In genomic region chr17:41328207-41328606, GRCh38 we compare ENCODE assay signal across 2 cellular contexts.
TF ChIP-seq lines count a peak whose summit lies in the region.

No MANE protein-coding gene starts in this region.

TF ChIP-seq in HCT116, 20 proteins besides CTCF, POLR2A, EP300 and RAD21:
- TF ChIP-seq SP1 (IDR thresholded peaks at IDR 0.05; ENCODE audit: low read depth): no peak
- TF ChIP-seq SRF (IDR thresholded peaks at IDR 0.05; ENCODE audit: low read depth): no peak
- no peak for TF ChIP-seq POLR2AphosphoS5 (IDR thresholded peaks at IDR 0.05; ENCODE audit: low read depth, low read length)
- no peak for TF ChIP-seq ELF1 (IDR thresholded peaks at IDR 0.05; ENCODE audit: borderline replicate concordance, low read depth)
- TF ChIP-seq SIN3A (IDR thresholded peaks at IDR 0.05; ENCODE audit: low read depth): no peak

TF ChIP-seq in IMR-90, 13 proteins besides CTCF, POLR2A, EP300 and RAD21:
- no peak for TF ChIP-seq MAFK (IDR thresholded peaks at IDR 0.05; ENCODE audit: low read depth, low read length)
- no peak for TF ChIP-seq RFX5 (IDR thresholded peaks at IDR 0.05; ENCODE audit: low read depth, low read length)
- TF ChIP-seq MXI1 (IDR thresholded peaks at IDR 0.05; ENCODE audit: borderline replicate concordance, low read depth, low read length): no peak
- TF ChIP-seq SMC3 (IDR thresholded peaks at IDR 0.05; ENCODE audit: low read depth, low read length): no peak
- TF ChIP-seq ELK1 (IDR thresholded peaks at IDR 0.05; ENCODE audit: borderline replicate concordance, low read depth, low read length): no peak
- no peak for TF ChIP-seq FOS (IDR thresholded peaks at IDR 0.05; ENCODE audit: low read depth, low read length)
- no peak for TF ChIP-seq CHD1 (IDR thresholded peaks at IDR 0.05; ENCODE audit: low read depth, low read length)
- TF ChIP-seq USF2 (IDR thresholded peaks at IDR 0.05; ENCODE audit: low read depth, low read length): no peak
- TF ChIP-seq CEBPB (IDR thresholded peaks at IDR 0.05; ENCODE audit: low read depth, low read length): no peak
- TF ChIP-seq BHLHE40 (IDR thresholded peaks at IDR 0.05; ENCODE audit: low read depth, low read length): no peak
- no peak for TF ChIP-seq MAZ (IDR thresholded peaks at IDR 0.05; ENCODE audit: borderline replicate concordance, low read depth, low read length)
- no peak for TF ChIP-seq RCOR1 (IDR thresholded peaks at IDR 0.05; ENCODE audit: insufficient replicate concordance, low read length)
- no peak for TF ChIP-seq NFE2L2 (IDR thresholded peaks at IDR 0.05; ENCODE audit: low read depth, low read length)
